22 cellular contexts compared by ENCODE assay signal in the genomic region with DNA sequence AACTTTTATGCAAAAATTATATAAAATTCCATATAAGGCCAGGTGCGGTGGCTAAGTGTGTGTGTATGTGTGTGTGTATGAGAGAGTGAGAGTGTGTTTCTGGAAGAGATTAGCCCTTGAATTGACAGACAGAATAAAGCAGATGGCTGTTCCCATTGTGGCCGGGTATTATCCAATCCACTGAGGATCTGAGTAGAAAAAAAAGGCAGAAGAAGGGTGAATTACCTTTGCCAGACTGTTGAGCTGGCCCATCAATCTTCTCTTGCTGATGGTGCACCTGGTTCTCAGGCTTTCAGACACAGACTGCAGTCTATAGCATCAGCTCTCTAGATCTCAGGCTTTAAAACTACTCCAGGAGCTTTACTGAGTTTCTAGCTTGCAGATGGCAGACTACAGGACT.
"Had no signal": no experiment of that assay in that cellular context is flagged by ENCODE, and none has a peak within 500 bp of the region (broad histone marks: within the 10 kb centered on the region; RNA-seq: fewer than 3 reads in every experiment).

No MANE protein-coding gene starts in this region.

- H3K4me3 ChIP-seq: ascending aorta, cardiac muscle cell, colonic mucosa, mucosa of descending colon, spleen, transverse colon had no signal

- H3K27ac ChIP-seq: ascending aorta, cardiac muscle cell, colonic mucosa, spleen, transverse colon had no signal

- H3K9me3 ChIP-seq: ascending aorta, colonic mucosa, mucosa of descending colon, spleen, transverse colon had no signal

- H3K27me3 ChIP-seq: ascending aorta, cardiac muscle cell, colonic mucosa, spleen, transverse colon had no signal

- H3K36me3 ChIP-seq: ascending aorta, cardiac muscle cell, colonic mucosa, spleen, transverse colon had no signal

- ATAC-seq: left ventricle myocardium superior; mucosa of descending colon; natural killer cell treated with Interleukin-12 subunit alpha and Interleukin-12 subunit beta and Interleukin-15 and Interleukin-18, amount 100 ng/mL, for 72 hours; right cardiac atrium; WTC11 had no signal

- H3K4me1 ChIP-seq: ascending aorta, colonic mucosa, spleen, transverse colon had no signal

- DNase-seq: activated CD4-positive, alpha-beta memory T cell treated with anti-CD3 and anti-CD28 coated beads, Interleukin-2, amount 10 ng/mL, durations not matched to agents 7 days and 5 days; activated CD4-positive, alpha-beta T cell treated with anti-CD3 and anti-CD28 coated beads for 1 hour; activated CD4-positive, alpha-beta T cell treated with anti-CD3 and anti-CD28 coated beads, Interleukin-2, amount 10 ng/mL, durations not matched to agents 7 days and 5 days; activated CD8-positive, alpha-beta memory T cell treated with anti-CD3 and anti-CD28 coated beads, Interleukin-2, amount 50 U/mL, for 48 hours; activated gamma-delta T cell; activated naive CD4-positive, alpha-beta T cell treated with anti-CD3 and anti-CD28 coated beads, Interleukin-2, amount 10 ng/mL, durations not matched to agents 7 days and 5 days; activated naive CD8-positive, alpha-beta T cell treated with anti-CD3 and anti-CD28 coated beads, Interleukin-2, amount 10 ng/mL, durations not matched to agents 7 days and 5 days; activated T-cell treated with anti-CD3 and anti-CD28 coated beads, Interleukin-2, amount 50 U/mL, for 24 hours; cerebellar nuclear complex; colonic mucosa; effector memory CD4-positive, alpha-beta T cell; islet precursor cell; left ventricle myocardium superior; mucosa of descending colon; right cardiac atrium; spleen; stimulated activated naive CD4-positive, alpha-beta T cell treated with Interleukin-2 at 50 U/mL for 16 hours; transverse colon had no signal
